7 cellular contexts compared by ENCODE assay signal in genomic region chr19:57241181-57241580, GRCh38. TPM values are rescaled to one million over a fixed set of nuclear protein-coding genes. Genes with fewer than 3 reads are reported as not detected.
DNase-seq lines count a peak whose midpoint lies in the region; ATAC-seq and TF ChIP-seq lines count a peak whose summit lies in the region.

No MANE protein-coding gene starts in this region.

- H3K23ac ChIP-seq in trophoblast cell (ENCODE audit: low read length), result no peak overlapping the region

- no peak overlapping the region for H4K12ac ChIP-seq in trophoblast cell (ENCODE audit: low read depth, low read length)

- peak overlapping the region; percentile 33 for H3K14ac ChIP-seq in trophoblast cell (ENCODE audit: low read length)

- peak overlapping the region; percentile 79 for H3K4me2 ChIP-seq in trophoblast cell (ENCODE audit: low read length)

- H2AFZ ChIP-seq in trophoblast cell (ENCODE audit: insufficient read depth, low read length, poor library complexity), result peak overlapping the region; percentile 18

- H3K18ac ChIP-seq in trophoblast cell (ENCODE audit: low read length), result peak overlapping the region; percentile 34

- no peaks in the 10 kb centered on the region for H3K9me3 ChIP-seq in trophoblast cell (ENCODE audit: insufficient read depth, low read depth, low read length)

- peaks cover 5 to 11% of the 10 kb centered on the region in 2 experiments for H3K4me1 ChIP-seq in trophoblast cell (ENCODE audit: control insufficient read depth in 1 of 2, insufficient read depth in 2 of 2, low read length in 2 of 2)

- H3K36me3 ChIP-seq in trophoblast cell (ENCODE audit: control insufficient read depth in 1 of 2, insufficient read depth in 2 of 2, low read length in 2 of 2), result peaks cover 17 to 21% of the 10 kb centered on the region in 2 experiments

- peak overlapping the region; percentile 22 for H4K91ac ChIP-seq in trophoblast cell (ENCODE audit: low read depth, low read length)

- peaks cover 33 to 44% (median 41%) of the 10 kb centered on the region in 3 donors for H3K4me1 Mint-ChIP-seq in T-cell

- CTCF ChIA-PET in T-cell (lab: Charles Lee), result no interaction called here

- H2BK5ac ChIP-seq in trophoblast cell (ENCODE audit: low read depth, low read length, poor library complexity), result no peak overlapping the region

- peak overlapping the region; percentile 56 for H4K8ac ChIP-seq in trophoblast cell (ENCODE audit: low read depth, low read length)

- POLR2A ChIA-PET in T-cell (lab: Charles Lee), result interaction anchor here in 1 of 2 donors (0.6 to 0.7 kb wide), 2 partner anchors 62 to 137 kb away, joined by 3 read pairs; no protein-coding TSS in a partner anchor

- TF ChIP-seq CTCF in HFF-Myc (IDR thresholded peaks at IDR 0.05; ENCODE audit: low read depth, low read length, missing control alignments) (no peak), fibroblast of mammary gland (conservative IDR thresholded peaks at IDR 0.05; ENCODE audit: control insufficient read depth, insufficient read depth, low read depth, low read length) (no peak)

- no peak for DNase-seq in HFF-Myc (ENCODE audit: extremely low read depth, low read depth)
- DNase-seq in T-cell, result no peak
- DNase-seq in fibroblast of mammary gland (ENCODE audit: low read depth), result peak; percentile 33
- DNase-seq in trophoblast cell, result no peak
- no peak for DNase-seq in NCI-H526 treated with DMSO at 0.1 percent for 48 hours (lab: John Stamatoyannopoulos, UW)
- DNase-seq in DMS79 treated with DMSO at 0.1 percent for 48 hours (lab: John Stamatoyannopoulos, UW), result no peak
- no peak for DNase-seq in hippocampal formation (lab: John Stamatoyannopoulos, UW)

- peak overlapping the region; percentile 93 to 96 (median 93) for H3K4me3 Mint-ChIP-seq in T-cell

- peak overlapping the region; percentile 65 for H3K9ac ChIP-seq in trophoblast cell (ENCODE audit: low read length)

- H2AK5ac ChIP-seq in trophoblast cell (ENCODE audit: low read length), result peak overlapping the region; percentile 44

- no peaks in the 10 kb centered on the region for H3K27me3 ChIP-seq in trophoblast cell (ENCODE audit: insufficient read depth, low read length)

- H3K27ac Mint-ChIP-seq in T-cell, result peak overlapping the region; percentile 95

- H3K27me3 Mint-ChIP-seq in T-cell, result no peaks in the 10 kb centered on the region

- no peak overlapping the region for H2BK12ac ChIP-seq in trophoblast cell (ENCODE audit: low read length)

- no CpG with 5 or more reads among the region's 7 CpGs for whole genome bisulfite sequencing in trophoblast cell (ENCODE audit: extremely low coverage, insufficient coverage, insufficient read length)

- no peak for ATAC-seq in T-cell (replicated peaks in 1 of 4)

- H3K36me3 Mint-ChIP-seq in T-cell, result peaks cover 30% of the 10 kb centered on the region

- no peak overlapping the region for H3K27ac ChIP-seq in trophoblast cell (ENCODE audit: low read depth, low read length)

- peak overlapping the region; percentile 85 for H3K4me3 ChIP-seq in HFF-Myc (replicated peaks; ENCODE audit: low read depth, low read length)
- H3K4me3 ChIP-seq in fibroblast of mammary gland (ENCODE audit: control insufficient read depth, low read depth, low read length), result peak overlapping the region; percentile 97
- peak overlapping the region; percentile 90 for H3K4me3 ChIP-seq in trophoblast cell (ENCODE audit: low read depth, low read length)

- peaks cover 9% of the 10 kb centered on the region for H3K79me2 ChIP-seq in trophoblast cell (ENCODE audit: control insufficient read depth, insufficient read depth, low read length, poor library complexity)

- peak overlapping the region; percentile 61 for H3K4ac ChIP-seq in trophoblast cell (ENCODE audit: low read depth, low read length)

- H3K9me3 Mint-ChIP-seq in T-cell, result peaks cover 0 to 3% (median 2%) of the 10 kb centered on the region in 3 donors

- H3K79me1 ChIP-seq in trophoblast cell (ENCODE audit: low read length), result peaks cover 9% of the 10 kb centered on the region

- peak overlapping the region; percentile 17 for H2BK120ac ChIP-seq in trophoblast cell (ENCODE audit: insufficient read depth, low read length, poor library complexity)

RNA-seq across cellular contexts. Expression of gene ZNF805, which starts 0.7 kb away (rescaled TPM):
- total RNA-seq in T-cell, result 10 to 100 TPM; 18.6 to 30.6 (median 19.3) TPM
- polyA plus RNA-seq in trophoblast cell (2013), result 4.7 and 5.0 TPM in 2 replicates

RNA-seq across cellular contexts. Expression of gene AURKC, which starts 10.4 kb away (rescaled TPM):
- total RNA-seq in T-cell, result 1 to 10 TPM in 3 of 5 donors, under 1 TPM in 2; 0.39 to 1.2 (median 1.1) TPM
- polyA plus RNA-seq in trophoblast cell (2013), result 0.63 and 0.85 TPM in 2 replicates

RNA-seq across cellular contexts. Expression of gene ZNF460, which starts 39.1 kb away (rescaled TPM):
- total RNA-seq in T-cell, result 10 to 100 TPM; 65.2 to 77.3 (median 66.0) TPM
- 5.7 and 6.0 TPM in 2 replicates for polyA plus RNA-seq in trophoblast cell (2013)

RNA-seq across cellular contexts. Expression of gene ZNF264, which starts 49.9 kb away (rescaled TPM):
- total RNA-seq in T-cell, result 10 to 100 TPM; 39.2 to 72.9 (median 70.2) TPM
- polyA plus RNA-seq in trophoblast cell (2013), result 5.7 TPM in 2 replicates
